Comparison of ENCODE assay signal across 1 cellular context in the genomic region with DNA sequence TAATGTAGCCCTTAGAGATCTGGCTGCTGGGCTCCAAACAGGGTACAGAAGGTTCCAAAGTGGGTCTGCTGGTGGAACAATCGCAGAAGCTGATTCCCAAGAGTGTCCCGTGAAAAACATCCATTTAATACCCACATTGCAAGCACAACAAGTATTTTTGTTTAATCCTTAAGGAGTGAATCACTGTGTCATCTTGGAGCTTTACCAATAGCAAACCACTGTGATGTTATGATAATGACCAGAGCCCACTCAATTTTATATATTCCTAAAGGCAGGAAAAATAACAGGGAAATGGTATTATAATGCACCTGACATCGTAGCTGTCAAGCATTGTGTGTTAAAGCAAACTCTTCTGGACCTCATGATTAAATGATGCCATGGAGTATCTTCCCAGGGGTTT.
TF ChIP-seq lines count a peak whose summit lies in the region.

No MANE protein-coding gene starts in this region.

TF ChIP-seq in IMR-90, 13 proteins besides CTCF, POLR2A, EP300 and RAD21 (continued from another document):
- TF ChIP-seq CHD1 (IDR thresholded peaks at IDR 0.05; ENCODE audit: low read depth, low read length) (no peak), SMC3 (IDR thresholded peaks at IDR 0.05; ENCODE audit: low read depth, low read length) (no peak), RFX5 (IDR thresholded peaks at IDR 0.05; ENCODE audit: low read depth, low read length) (no peak), CEBPB (IDR thresholded peaks at IDR 0.05; ENCODE audit: low read depth, low read length) (no peak), RCOR1 (IDR thresholded peaks at IDR 0.05; ENCODE audit: insufficient replicate concordance, low read length) (no peak), FOS (IDR thresholded peaks at IDR 0.05; ENCODE audit: low read depth, low read length) (no peak), MXI1 (IDR thresholded peaks at IDR 0.05; ENCODE audit: borderline replicate concordance, low read depth, low read length) (no peak)
- TF ChIP-seq, protein P1, sequence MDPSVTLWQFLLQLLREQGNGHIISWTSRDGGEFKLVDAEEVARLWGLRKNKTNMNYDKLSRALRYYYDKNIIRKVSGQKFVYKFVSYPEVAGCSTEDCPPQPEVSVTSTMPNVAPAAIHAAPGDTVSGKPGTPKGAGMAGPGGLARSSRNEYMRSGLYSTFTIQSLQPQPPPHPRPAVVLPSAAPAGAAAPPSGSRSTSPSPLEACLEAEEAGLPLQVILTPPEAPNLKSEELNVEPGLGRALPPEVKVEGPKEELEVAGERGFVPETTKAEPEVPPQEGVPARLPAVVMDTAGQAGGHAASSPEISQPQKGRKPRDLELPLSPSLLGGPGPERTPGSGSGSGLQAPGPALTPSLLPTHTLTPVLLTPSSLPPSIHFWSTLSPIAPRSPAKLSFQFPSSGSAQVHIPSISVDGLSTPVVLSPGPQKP (IDR thresholded peaks at IDR 0.05; ENCODE audit: borderline replicate concordance, low read depth, low read length): no peak
- TF ChIP-seq, protein P2, sequence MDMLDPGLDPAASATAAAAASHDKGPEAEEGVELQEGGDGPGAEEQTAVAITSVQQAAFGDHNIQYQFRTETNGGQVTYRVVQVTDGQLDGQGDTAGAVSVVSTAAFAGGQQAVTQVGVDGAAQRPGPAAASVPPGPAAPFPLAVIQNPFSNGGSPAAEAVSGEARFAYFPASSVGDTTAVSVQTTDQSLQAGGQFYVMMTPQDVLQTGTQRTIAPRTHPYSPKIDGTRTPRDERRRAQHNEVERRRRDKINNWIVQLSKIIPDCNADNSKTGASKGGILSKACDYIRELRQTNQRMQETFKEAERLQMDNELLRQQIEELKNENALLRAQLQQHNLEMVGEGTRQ (IDR thresholded peaks at IDR 0.05; ENCODE audit: low read depth, low read length): no peak
